8 cellular contexts compared by ENCODE assay signal in the genomic region with DNA sequence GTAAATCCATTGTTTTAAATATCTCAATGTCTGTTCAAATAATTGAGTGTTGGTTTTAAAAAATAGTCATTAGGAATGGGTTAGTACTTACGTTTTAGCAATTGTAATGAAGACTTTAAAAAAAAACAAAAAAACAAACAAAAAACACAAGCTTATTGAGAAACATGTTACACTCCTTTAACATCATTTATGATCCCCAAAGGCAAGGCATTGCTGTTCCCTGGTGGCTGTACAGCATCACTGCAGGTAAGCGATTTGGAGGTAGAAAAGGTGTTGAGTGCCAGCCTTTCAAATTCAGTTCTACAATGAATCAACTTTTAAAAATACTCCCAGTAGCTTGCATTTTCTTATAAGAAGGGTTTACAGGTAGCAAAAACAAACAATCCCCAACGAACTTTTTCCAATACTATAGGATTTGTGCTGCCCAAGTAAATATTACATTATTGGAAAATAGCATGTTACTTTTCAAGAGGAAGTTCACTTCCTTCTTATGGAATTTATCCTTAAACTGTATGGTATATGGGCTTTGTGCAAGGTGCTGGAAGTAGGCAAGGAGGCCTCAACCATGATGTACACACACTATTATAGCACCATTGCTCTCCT. TPM values are rescaled to one million over a fixed set of nuclear protein-coding genes. Genes with fewer than 3 reads are reported as not detected.
DNase-seq lines count a peak whose midpoint lies in the region; ATAC-seq and TF ChIP-seq lines count a peak whose summit lies in the region.

No MANE protein-coding gene starts in this region.

- H3K4me1 ChIP-seq in vagina = peaks cover 15% of the 10 kb centered on the region

- no peaks in the 10 kb centered on the region for H3K9me3 ChIP-seq in vagina

- intact Hi-C loops in vagina (cut with DNase I) = no loop called here

- TF ChIP-seq POLR2A in vagina (IDR thresholded peaks at IDR 0.05) = no peak

- no peaks in the 10 kb centered on the region for H3K27me3 ChIP-seq in vagina

- peak; percentile 66 for ATAC-seq in GM18858 (IDR thresholded peaks at IDR 0.05; ENCODE audit: unreplicated experiment)

- DNase-seq in Caki2 (ENCODE audit: low read depth) (peak; percentile 3), Kasumi-1 (lab: John Stamatoyannopoulos, UW) (peak; percentile 26 to 58), hepatic stellate cell (ENCODE audit: low spot score) (peak; percentile 12), vagina (ENCODE audit: extremely low spot score in 2 of 2) (no peak), GF-D8 (lab: John Stamatoyannopoulos, UW) (no peak), occipital lobe (lab: John Stamatoyannopoulos, UW) (no peak)

- no peaks in the 10 kb centered on the region for H3K36me3 ChIP-seq in vagina

- in situ Hi-C loops in Caki2 (cut with HindIII; ENCODE audit: low pct_unique_long_range_greater_than_20kb, low sequenced_read_pairs) = no loop called here

- no peak overlapping the region for H3K4me3 ChIP-seq in WI38 (ENCODE audit: low read depth, low read length)
- H3K4me3 ChIP-seq in vagina = no peak overlapping the region

- TF ChIP-seq CTCF in WI38 (IDR thresholded peaks at IDR 0.05; ENCODE audit: low read depth, low read length) (peak; percentile 63), vagina (IDR thresholded peaks at IDR 0.05) (peak; percentile 34 to 58 (median 51))

- H3K27ac ChIP-seq in vagina = no peak overlapping the region

RNA-seq across cellular contexts. Expression of gene CNRIP1, which starts 27.5 kb away (rescaled TPM):
- 2.2 and 7.2 TPM in 2 replicates for total RNA-seq in Caki2 (2014; rRNA removed; shearing (Covaris generic); ENCODE audit: low replicate concordance)
- total RNA-seq in vagina = 43.2 TPM
- 74.2 TPM for total RNA-seq in occipital lobe

RNA-seq across cellular contexts. Expression of gene PPP3R1, which starts 39.9 kb away (rescaled TPM):
- total RNA-seq in Caki2 (2014; rRNA removed; shearing (Covaris generic); ENCODE audit: low replicate concordance) = 12.9 and 21.7 TPM in 2 replicates
- total RNA-seq in vagina = 28.2 TPM
- total RNA-seq in occipital lobe = 67.7 TPM

Comparison
In these comparisons a context has a peak if more than half of its experiments do, and no peak if none do; other contexts are left out.
1. DNase-seq: peak in Caki2 (single experiment), Kasumi-1 (2 of 2) and hepatic stellate cell (single experiment); none in vagina (0 of 2), GF-D8 (single experiment) and occipital lobe (single experiment).